In genomic region chr10:45971742-45972105, GRCh38 we compare ENCODE assay signal across 8 cellular contexts. TPM values are rescaled to one million over a fixed set of nuclear protein-coding genes. Genes with fewer than 3 reads are reported as not detected.
A peak's percentile ranks its signal among the peaks of the same experiment; 100 is the strongest.
DNase-seq lines count a peak whose midpoint lies in the region; ATAC-seq and TF ChIP-seq lines count a peak whose summit lies in the region.
"Not testable (repeated sequence)": the region's sequence is repeated elsewhere in the genome, so short reads cannot be mapped to it uniquely, and the experiment has no call there.

No MANE protein-coding gene starts in this region.

- H3K27ac ChIP-seq in OCI-LY7 (ENCODE audit: low read depth, low read length, poor library complexity, severe bottlenecking): peak overlapping the region; percentile 63

- H3K4me1 Mint-ChIP-seq in Calu3 (ENCODE audit: low read depth, unreplicated experiment): peaks cover 35% of the 10 kb centered on the region
- H3K4me1 Mint-ChIP-seq in activated naive CD8-positive, alpha-beta T cell (ENCODE audit: low read depth): peaks cover 47% of the 10 kb centered on the region
- H3K4me1 Mint-ChIP-seq in stimulated activated naive CD8-positive, alpha-beta T cell treated with anti-CD3 and anti-CD28 coated beads, Interleukin-15, amount 100 ng/mL, for 72 hours: peaks cover 36% of the 10 kb centered on the region

- peaks cover 32% of the 10 kb centered on the region for H3K36me3 Mint-ChIP-seq in Calu3 (ENCODE audit: insufficient read depth, unreplicated experiment)
- not testable (repeated sequence) for H3K36me3 Mint-ChIP-seq in activated naive CD8-positive, alpha-beta T cell

- POLR2A ChIA-PET in OCI-LY7 (lab: Charles Lee): not testable (repeated sequence)

- not testable (repeated sequence) for H3K9me3 ChIP-seq in OCI-LY7 (ENCODE audit: low read length); mucosa of descending colon

- TF ChIP-seq CTCF in Calu3 (IDR thresholded peaks at IDR 0.05; ENCODE audit: unreplicated experiment); fibroblast of pulmonary artery (IDR thresholded peaks at IDR 0.05; ENCODE audit: low read length, missing control alignments); mucosa of descending colon (IDR thresholded peaks at IDR 0.05): not testable (repeated sequence)
- 0 out of 2 replicates have a peak, but pooled peaks have one; percentile 21 for TF ChIP-seq CTCF in OCI-LY7 (conservative IDR thresholded peaks at IDR 0.05; ENCODE audit: low read length)

- H3K9me2 ChIP-seq in OCI-LY7 (ENCODE audit: insufficient read depth, low read length): not testable (repeated sequence)

- BruUV-seq in Calu3 (replicated peaks; lab: Mats Ljungman, UMichigan) (TSS peak; percentile 67), OCI-LY7 (replicated peaks; lab: Mats Ljungman, UMichigan) (TSS peak; percentile 52)

- H3K4me2 ChIP-seq in OCI-LY7 (ENCODE audit: low read length): peak overlapping the region; percentile 73

- H2AFZ ChIP-seq in OCI-LY7 (ENCODE audit: low read length): peak overlapping the region; percentile 60; the same call in 1 of the 2 replicates

- peak overlapping the region; percentile 98 for H3K4me3 Mint-ChIP-seq in Calu3 (ENCODE audit: low read depth, unreplicated experiment)
- peak overlapping the region; percentile 99 for H3K4me3 Mint-ChIP-seq in activated naive CD8-positive, alpha-beta T cell
- peak overlapping the region; percentile 98 to 99 for H3K4me3 Mint-ChIP-seq in stimulated activated naive CD8-positive, alpha-beta T cell treated with anti-CD3 and anti-CD28 coated beads, Interleukin-15, amount 100 ng/mL, for 72 hours

- ATAC-seq in GM19468 (IDR thresholded peaks at IDR 0.05; ENCODE audit: extremely low read depth, unreplicated experiment) (peak; percentile 29), HG03045 (IDR thresholded peaks at IDR 0.05; ENCODE audit: unreplicated experiment) (peak; percentile 32), mucosa of descending colon (peak; percentile 58)
- peak; percentile 67 for ATAC-seq in stimulated activated naive CD8-positive, alpha-beta T cell treated with anti-CD3 and anti-CD28 coated beads, Interleukin-15, amount 100 ng/mL, for 72 hours

- not testable (repeated sequence) for H3K27me3 Mint-ChIP-seq in Calu3 (ENCODE audit: unreplicated experiment); activated naive CD8-positive, alpha-beta T cell; stimulated activated naive CD8-positive, alpha-beta T cell treated with anti-CD3 and anti-CD28 coated beads, Interleukin-15, amount 100 ng/mL, for 72 hours

- peak; percentile 24 for DNase-seq in Calu3
- DNase-seq in OCI-LY7 (ENCODE audit: low spot score): peak; percentile 41
- not testable (repeated sequence) for DNase-seq in fibroblast of pulmonary artery (ENCODE audit: low read depth); stimulated activated naive CD8-positive, alpha-beta T cell treated with anti-CD3 and anti-CD28 coated beads, Interleukin-15, amount 100 ng/mL, for 72 hours
- peak in 1 of 3 donors; percentile 3 for DNase-seq in mucosa of descending colon

- H3K9me3 Mint-ChIP-seq in Calu3 (ENCODE audit: low read depth, unreplicated experiment); activated naive CD8-positive, alpha-beta T cell (ENCODE audit: low read depth); stimulated activated naive CD8-positive, alpha-beta T cell treated with anti-CD3 and anti-CD28 coated beads, Interleukin-15, amount 100 ng/mL, for 72 hours: not testable (repeated sequence)

- peak overlapping the region; percentile 84 for H3K4me3 ChIP-seq in OCI-LY7 (ENCODE audit: low read depth, low read length, poor library complexity, severe bottlenecking)
- H3K4me3 ChIP-seq in fibroblast of pulmonary artery (replicated peaks; ENCODE audit: low read depth, low read length): peak overlapping the region; percentile 59
- peak overlapping the region; percentile 63 for H3K4me3 ChIP-seq in mucosa of descending colon

- CTCF ChIA-PET in Calu3 (lab: Charles Lee): not testable (repeated sequence)
- CTCF ChIA-PET in OCI-LY7 (lab: Charles Lee; ENCODE audit: unreplicated experiment): interaction anchor here (0.5 kb wide), 1 partner anchor 57 kb away, joined by 3 read pairs; no protein-coding TSS in a partner anchor

- H3K79me2 ChIP-seq in OCI-LY7 (ENCODE audit: insufficient read depth, low read depth, low read length): peaks cover 62% of the 10 kb centered on the region

- H3K4me1 ChIP-seq in OCI-LY7 (ENCODE audit: insufficient read depth, low read length, poor library complexity, severe bottlenecking): peaks cover 15% of the 10 kb centered on the region
- H3K4me1 ChIP-seq in mucosa of descending colon (ENCODE audit: low read depth): peaks cover 11% of the 10 kb centered on the region

- intact Hi-C loops in Calu3 (cut with micrococcal nuclease; ENCODE audit: unreplicated experiment); mucosa of descending colon (cut with DNase I, micrococcal nuclease): not testable (repeated sequence)
- intact Hi-C loops in OCI-LY7 (cut with micrococcal nuclease; ENCODE audit: unreplicated experiment): loop anchor here (2.0 to 10.0 kb wide), 2 partner anchors 57 to 967 kb away; partner anchors contain the start of gene ZNF22

- H4K20me1 ChIP-seq in OCI-LY7 (ENCODE audit: insufficient read depth, low read length): not testable (repeated sequence)

- peak overlapping the region; percentile 89 for H3K27ac Mint-ChIP-seq in Calu3 (ENCODE audit: unreplicated experiment)
- peak overlapping the region; percentile 85 for H3K27ac Mint-ChIP-seq in activated naive CD8-positive, alpha-beta T cell
- H3K27ac Mint-ChIP-seq in stimulated activated naive CD8-positive, alpha-beta T cell treated with anti-CD3 and anti-CD28 coated beads, Interleukin-15, amount 100 ng/mL, for 72 hours: peak overlapping the region; percentile 90 to 98

- peaks cover 20% of the 10 kb centered on the region for H3K36me3 ChIP-seq in OCI-LY7 (ENCODE audit: insufficient read depth, low read length)
- H3K36me3 ChIP-seq in mucosa of descending colon (ENCODE audit: low read depth): not testable (repeated sequence)

RNA-seq across cellular contexts. Expression of gene TIMM23, which starts 0.6 kb away (rescaled TPM):
- total RNA-seq in Calu3 (2022): 72.2 and 78.6 TPM in 2 replicates
- 50.5 and 50.6 TPM in 2 replicates for total RNA-seq in OCI-LY7 (2014; rRNA removed; shearing (Covaris generic))
- 51.7 and 59.1 TPM in 2 replicates for total RNA-seq in OCI-LY7 (2022)
- total RNA-seq in mucosa of descending colon: 10 to 100 TPM; 39.5 to 47.9 (median 47.6) TPM

RNA-seq across cellular contexts. Expression of gene NCOA4, which starts 58.7 kb away (rescaled TPM):
- 77.3 and 81.9 TPM in 2 replicates for total RNA-seq in Calu3 (2022)
- total RNA-seq in OCI-LY7 (2014; rRNA removed; shearing (Covaris generic)): 78.8 and 100.0 TPM in 2 replicates
- 71.1 and 72.4 TPM in 2 replicates for total RNA-seq in OCI-LY7 (2022)
- total RNA-seq in mucosa of descending colon: 100 to 1,000 TPM; 183 to 206 (median 193) TPM
